ENCODE assay signal across 8 cellular contexts in genomic region chr6:11785449-11785951, GRCh38. TPM values are rescaled to one million over a fixed set of nuclear protein-coding genes. Genes with fewer than 3 reads are reported as not detected.
DNase-seq lines count a peak whose midpoint lies in the region; ATAC-seq and TF ChIP-seq lines count a peak whose summit lies in the region.
"Had no signal": no experiment of that assay in that cellular context is flagged by ENCODE, and none has a peak within 500 bp of the region (broad histone marks: within the 10 kb centered on the region; RNA-seq: fewer than 3 reads in every experiment).

No MANE protein-coding gene starts in this region.

- ATAC-seq in GM18508 (IDR thresholded peaks at IDR 0.05; ENCODE audit: insufficient read depth, unreplicated experiment), result peak; percentile 37
- peak; percentile 52 for ATAC-seq in GM21423 (IDR thresholded peaks at IDR 0.05; ENCODE audit: unreplicated experiment)
- ATAC-seq in HG03196 (IDR thresholded peaks at IDR 0.05; ENCODE audit: unreplicated experiment), result no peak

- no peak overlapping the region for H3K27ac Mint-ChIP-seq in osteocyte (ENCODE audit: unreplicated experiment)

- no peak overlapping the region for H3K4me3 Mint-ChIP-seq in osteocyte (ENCODE audit: unreplicated experiment)

- no peaks in the 10 kb centered on the region for H4K20me1 ChIP-seq in KMS-11 (ENCODE audit: insufficient read depth)
- no peaks in the 10 kb centered on the region for H4K20me1 ChIP-seq in hepatocyte (ENCODE audit: insufficient read depth, poor library complexity, severe bottlenecking)

- 36% methylated on average over 8 of the region's 8 CpGs for WGBS in hepatocyte (ENCODE audit: low lambda C conversion rate, missing lambda C conversion rate)

- H3K4me1 ChIP-seq in KMS-11 (ENCODE audit: low read depth, poor library complexity, severe bottlenecking) (peaks cover 47% of the 10 kb centered on the region), hepatocyte (ENCODE audit: insufficient read depth) (peaks cover 8% of the 10 kb centered on the region)
- H3K4me1 ChIP-seq: suprapubic skin had no signal

- TF ChIP-seq CTCF in KMS-11 (conservative IDR thresholded peaks at IDR 0.05; ENCODE audit: low read depth, low read length), result no peak
- no peak for TF ChIP-seq CTCF in hepatocyte (IDR thresholded peaks at IDR 0.05; ENCODE audit: poor library complexity)
- TF ChIP-seq CTCF in osteocyte (IDR thresholded peaks at IDR 0.05), result no peak

- H3K27me3 ChIP-seq in KMS-11 (ENCODE audit: insufficient read depth, low read depth) (no peaks in the 10 kb centered on the region), hepatocyte (no peaks in the 10 kb centered on the region)
- H3K27me3 ChIP-seq: suprapubic skin had no signal

- H3K9me3 ChIP-seq in hepatocyte (ENCODE audit: low read depth), result no peaks in the 10 kb centered on the region
- H3K9me3 ChIP-seq: suprapubic skin had no signal

- peak overlapping the region; percentile 56 for H2AFZ ChIP-seq in KMS-11 (ENCODE audit: low read depth)
- no peak overlapping the region for H2AFZ ChIP-seq in hepatocyte

- H3K4me2 ChIP-seq in KMS-11 (peak overlapping the region; percentile 95), hepatocyte (no peak overlapping the region)

- H3K79me2 ChIP-seq in KMS-11 (ENCODE audit: insufficient read depth, low read depth), result no peaks in the 10 kb centered on the region
- no peaks in the 10 kb centered on the region for H3K79me2 ChIP-seq in hepatocyte

- no peaks in the 10 kb centered on the region for H3K9me3 Mint-ChIP-seq in osteocyte (ENCODE audit: unreplicated experiment)

- H3K9me2 ChIP-seq in hepatocyte (replicated peaks; ENCODE audit: insufficient read depth), result no peaks in the 10 kb centered on the region

- DNase-seq in hepatocyte (ENCODE audit: low spot score), result no peak
- no peak for DNase-seq in effector CD8-positive, alpha-beta T cell (lab: John Stamatoyannopoulos, UW)
- no peak for DNase-seq in osteocyte (ENCODE audit: extremely low spot score, unreplicated experiment)

- H3K36me3 ChIP-seq in KMS-11 (ENCODE audit: insufficient read depth), result no peaks in the 10 kb centered on the region
- H3K36me3 ChIP-seq in hepatocyte (replicated peaks; ENCODE audit: insufficient read depth, low read depth), result no peaks in the 10 kb centered on the region
- H3K36me3 ChIP-seq: suprapubic skin had no signal

- no peaks in the 10 kb centered on the region for H3K27me3 Mint-ChIP-seq in osteocyte (ENCODE audit: unreplicated experiment)

- H3K27ac ChIP-seq in KMS-11 (peak overlapping the region; percentile 88), hepatocyte (peak overlapping the region; percentile 10)
- H3K27ac ChIP-seq: suprapubic skin had no signal

- H3K4me3 ChIP-seq in KMS-11 (IDR thresholded peaks at IDR 0.05; ENCODE audit: insufficient read depth, low read depth, low read length) (no peak overlapping the region), hepatocyte (no peak overlapping the region)
- H3K4me3 ChIP-seq: suprapubic skin had no signal

- H3K36me3 Mint-ChIP-seq in osteocyte (ENCODE audit: unreplicated experiment), result no peaks in the 10 kb centered on the region

- no peaks in the 10 kb centered on the region for H3K4me1 Mint-ChIP-seq in osteocyte (ENCODE audit: unreplicated experiment)

- H3K9ac ChIP-seq in KMS-11, result peak overlapping the region; percentile 60

RNA-seq across cellular contexts. Expression of gene ADTRP, which starts 6.9 kb away (rescaled TPM):
- 9.8 and 10.0 TPM in 2 replicates for total RNA-seq in hepatocyte
- polyA plus RNA-seq in hepatocyte, result 3.6 and 4.1 TPM in 2 replicates
- total RNA-seq in osteocyte, result not detected in 2 replicates
